ENCODE assay signal across 8 cellular contexts in genomic region chr11:119673389-119674336, GRCh38. TPM values are rescaled to one million over a fixed set of nuclear protein-coding genes. Genes with fewer than 3 reads are reported as not detected.
DNase-seq lines count a peak whose midpoint lies in the region; ATAC-seq lines count a peak whose summit lies in the region.

No MANE protein-coding gene starts in this region.

- no peak overlapping the region for H3K4me3 Mint-ChIP-seq in activated CD4-positive, alpha-beta memory T cell treated with anti-CD3 and anti-CD28 coated beads, Interleukin-2, amount 10 ng/mL, durations not matched to agents 7 days and 5 days

- H2AFZ ChIP-seq in neuronal stem cell (ENCODE audit: low read length) = no peak overlapping the region

- WGBS in neuronal stem cell (ENCODE audit: extremely low coverage in 2 of 2, insufficient read length in 2 of 2, insufficient replicate concordance in 1 of 2), 2 donors = no CpG with 5 or more reads among the region's 18 CpGs

- CTCF ChIA-PET in activated CD4-positive, alpha-beta memory T cell treated with anti-CD3 and anti-CD28 coated beads, Interleukin-2, amount 10 ng/mL, durations not matched to agents 7 days and 5 days (lab: Charles Lee) = interaction anchor here (0.7 to 4.2 kb wide), 9 partner anchors 10 to 66 kb away, joined by 3 to 52 read pairs (median 5); partner anchors contain the start of gene NECTIN1

- DNase-seq in GF-D8 (lab: John Stamatoyannopoulos, UW) (peak; percentile 100), neuronal stem cell (ENCODE audit: low spot score) (no peak), anterior cingulate cortex (lab: John Stamatoyannopoulos, UW) (no peak), putamen (ENCODE audit: low spot score) (no peak), EL (no peak)
- peak; percentile 43 for DNase-seq in activated CD4-positive, alpha-beta memory T cell treated with anti-CD3 and anti-CD28 coated beads, Interleukin-2, amount 10 ng/mL, durations not matched to agents 7 days and 5 days

- no peak overlapping the region for H2BK5ac ChIP-seq in neuronal stem cell (ENCODE audit: low read length)

- H3K4me1 Mint-ChIP-seq in activated CD4-positive, alpha-beta memory T cell treated with anti-CD3 and anti-CD28 coated beads, Interleukin-2, amount 10 ng/mL, durations not matched to agents 7 days and 5 days = peaks cover 12% of the 10 kb centered on the region

- no peak overlapping the region for H3K14ac ChIP-seq in neuronal stem cell (ENCODE audit: low read length)

- H3K36me3 ChIP-seq in neuronal stem cell (replicated peaks in 1 of 2; ENCODE audit: control insufficient read depth in 2 of 2, insufficient read depth in 2 of 2, low read length in 2 of 2) = peaks cover 51 to 58% of the 10 kb centered on the region in 2 donors

- no peak overlapping the region for H3K4me2 ChIP-seq in neuronal stem cell (ENCODE audit: insufficient read depth, low read length, poor library complexity, severe bottlenecking)

- H3K9ac ChIP-seq in neuronal stem cell (ENCODE audit: low read depth, low read length, poor library complexity) = no peak overlapping the region

- H3K23ac ChIP-seq in neuronal stem cell (ENCODE audit: low read depth, low read length, poor library complexity) = peak overlapping the region; percentile 29

- H3K4ac ChIP-seq in neuronal stem cell (ENCODE audit: low read length) = no peak overlapping the region

- H3K9me3 Mint-ChIP-seq in activated CD4-positive, alpha-beta memory T cell treated with anti-CD3 and anti-CD28 coated beads, Interleukin-2, amount 10 ng/mL, durations not matched to agents 7 days and 5 days = no peaks in the 10 kb centered on the region

- no peak overlapping the region for H2BK15ac ChIP-seq in neuronal stem cell (ENCODE audit: low read length)

- peaks cover 9% of the 10 kb centered on the region for H3K79me1 ChIP-seq in neuronal stem cell (ENCODE audit: low read depth, low read length)

- H4K8ac ChIP-seq in neuronal stem cell (ENCODE audit: low read depth, low read length) = no peak overlapping the region

- H2AK5ac ChIP-seq in neuronal stem cell (ENCODE audit: low read depth, low read length) = no peak overlapping the region

- no peak overlapping the region for H2BK12ac ChIP-seq in neuronal stem cell (ENCODE audit: low read length)

- no peak overlapping the region for H3K27ac ChIP-seq in neuronal stem cell (replicated peaks; ENCODE audit: low read length)

- no peak overlapping the region for H4K91ac ChIP-seq in neuronal stem cell (ENCODE audit: low read depth, low read length, poor library complexity)

- H3K27me3 ChIP-seq in neuronal stem cell (ENCODE audit: control insufficient read depth in 3 of 3, insufficient read depth in 3 of 3, low read depth in 1 of 3, low read length in 3 of 3) = no peaks in the 10 kb centered on the region

- H3K9me3 ChIP-seq in neuronal stem cell (replicated peaks in 1 of 2; ENCODE audit: control insufficient read depth in 2 of 2, insufficient read depth in 1 of 2, low read depth in 1 of 2, low read length in 2 of 2) = peaks cover 10 to 19% of the 10 kb centered on the region in 2 donors

- peaks cover 7% of the 10 kb centered on the region for H3K27me3 Mint-ChIP-seq in activated CD4-positive, alpha-beta memory T cell treated with anti-CD3 and anti-CD28 coated beads, Interleukin-2, amount 10 ng/mL, durations not matched to agents 7 days and 5 days

- H3K4me1 ChIP-seq in neuronal stem cell (ENCODE audit: control insufficient read depth in 2 of 2, insufficient read depth in 1 of 2, low read depth in 1 of 2, low read length in 2 of 2) = peaks cover 2 to 11% of the 10 kb centered on the region in 2 donors

- POLR2A ChIA-PET in activated CD4-positive, alpha-beta memory T cell treated with anti-CD3 and anti-CD28 coated beads, Interleukin-2, amount 10 ng/mL, durations not matched to agents 7 days and 5 days (lab: Charles Lee) = no interaction called here

- ATAC-seq in GM19351 (IDR thresholded peaks at IDR 0.05; ENCODE audit: unreplicated experiment) = peak; percentile 84
- peak; percentile 89 for ATAC-seq in HG03354 (IDR thresholded peaks at IDR 0.05; ENCODE audit: poor library complexity, severe bottlenecking, unreplicated experiment)

- peak overlapping the region; percentile 23 for H2BK120ac ChIP-seq in neuronal stem cell (ENCODE audit: low read depth, low read length)

- H3K27ac Mint-ChIP-seq in activated CD4-positive, alpha-beta memory T cell treated with anti-CD3 and anti-CD28 coated beads, Interleukin-2, amount 10 ng/mL, durations not matched to agents 7 days and 5 days = no peak overlapping the region

- H3K36me3 Mint-ChIP-seq in activated CD4-positive, alpha-beta memory T cell treated with anti-CD3 and anti-CD28 coated beads, Interleukin-2, amount 10 ng/mL, durations not matched to agents 7 days and 5 days (ENCODE audit: low read depth) = no peaks in the 10 kb centered on the region

- H3K18ac ChIP-seq in neuronal stem cell (ENCODE audit: low read length) = no peak overlapping the region

- no peak overlapping the region for H3K4me3 ChIP-seq in neuronal stem cell (ENCODE audit: low read length in 2 of 2)

RNA-seq across cellular contexts. Expression of gene NECTIN1, which starts 55.3 kb away (rescaled TPM):
- total RNA-seq in activated CD4-positive, alpha-beta memory T cell treated with anti-CD3 and anti-CD28 coated beads, Interleukin-2, amount 10 ng/mL, durations not matched to agents 7 days and 5 days = 1 to 10 TPM; 1.7 to 1.9 TPM
- 36.8 TPM for polyA plus RNA-seq in neuronal stem cell (2013, experiment 1 of 2)
- 36.7 TPM for polyA plus RNA-seq in neuronal stem cell (2013, experiment 2 of 2)

Comparison
In these comparisons a context has a peak if more than half of its experiments do, and no peak if none do; other contexts are left out.
1. DNase-seq: peak in GF-D8 (single experiment) and activated CD4-positive, alpha-beta memory T cell treated with anti-CD3 and anti-CD28 coated beads, Interleukin-2, amount 10 ng/mL, durations not matched to agents 7 days and 5 days (single experiment); none in neuronal stem cell (single experiment), anterior cingulate cortex (0 of 58), putamen (single experiment) and EL (single experiment).